Comparison of ENCODE assay signal across 19 cellular contexts in genomic region chr4:94605241-94605640, GRCh38.
"Had no signal": no experiment of that assay in that cellular context is flagged by ENCODE, and none has a peak within 500 bp of the region (broad histone marks: within the 10 kb centered on the region; RNA-seq: fewer than 3 reads in every experiment).

No MANE protein-coding gene starts in this region.

- H3K27ac Mint-ChIP-seq: activated CD8-positive, alpha-beta T cell treated with anti-CD3 and anti-CD28 coated beads for 36 hours; activated T-cell treated with anti-CD3 and anti-CD28 coated beads, Interleukin-2, amount 50 U/mL, for 72 hours; memory B cell; stimulated activated memory B cell treated with anti-CD40 and anti-IgM and Interleukin-4, amounts not matched to agents 10 μg/mL and 1 μg/mL and 100 μg/mL, for 72 hours; type B pancreatic cell had no signal

- H3K4me3 Mint-ChIP-seq: activated CD8-positive, alpha-beta T cell treated with anti-CD3 and anti-CD28 coated beads for 36 hours; activated T-cell treated with anti-CD3 and anti-CD28 coated beads, Interleukin-2, amount 50 U/mL, for 72 hours; memory B cell; stimulated activated memory B cell treated with anti-CD40 and anti-IgM and Interleukin-4, amounts not matched to agents 10 μg/mL and 1 μg/mL and 100 μg/mL, for 72 hours; type B pancreatic cell had no signal

- H3K9me3 Mint-ChIP-seq: activated CD8-positive, alpha-beta T cell treated with anti-CD3 and anti-CD28 coated beads for 36 hours; activated T-cell treated with anti-CD3 and anti-CD28 coated beads, Interleukin-2, amount 50 U/mL, for 72 hours; memory B cell; stimulated activated memory B cell treated with anti-CD40 and anti-IgM and Interleukin-4, amounts not matched to agents 10 μg/mL and 1 μg/mL and 100 μg/mL, for 72 hours; type B pancreatic cell had no signal

- H3K27me3 ChIP-seq: gastrocnemius medialis, heart left ventricle, ovary, spleen, testis had no signal

- H3K4me1 ChIP-seq: testis had no signal

- H3K36me3 ChIP-seq: gastrocnemius medialis, ovary, spleen had no signal

- H3K27me3 Mint-ChIP-seq: activated CD8-positive, alpha-beta T cell treated with anti-CD3 and anti-CD28 coated beads for 36 hours; memory B cell; stimulated activated memory B cell treated with anti-CD40 and anti-IgM and Interleukin-4, amounts not matched to agents 10 μg/mL and 1 μg/mL and 100 μg/mL, for 72 hours; type B pancreatic cell had no signal

- H3K36me3 Mint-ChIP-seq: memory B cell; stimulated activated memory B cell treated with anti-CD40 and anti-IgM and Interleukin-4, amounts not matched to agents 10 μg/mL and 1 μg/mL and 100 μg/mL, for 72 hours; type B pancreatic cell had no signal

- H3K9me3 ChIP-seq: gastrocnemius medialis, heart left ventricle, ovary, spleen, testis had no signal

- H3K4me3 ChIP-seq: gastrocnemius medialis, heart left ventricle, ovary, spleen, testis had no signal

- H3K4me1 Mint-ChIP-seq: memory B cell; stimulated activated memory B cell treated with anti-CD40 and anti-IgM and Interleukin-4, amounts not matched to agents 10 μg/mL and 1 μg/mL and 100 μg/mL, for 72 hours had no signal

- DNase-seq: activated CD4-positive, alpha-beta T cell treated with anti-CD3 and anti-CD28 coated beads for 48 hours; activated CD4-positive, CD25-positive, alpha-beta regulatory T cell; activated CD8-positive, alpha-beta memory T cell treated with anti-CD3 and anti-CD28 coated beads, Interleukin-2, amount 50 U/mL, for 4 hours; activated CD8-positive, alpha-beta T cell treated with anti-CD3 and anti-CD28 coated beads for 36 hours; activated effector memory CD4-positive, alpha-beta T cell treated with anti-CD3 and anti-CD28 coated beads, Interleukin-2, amount 50 U/mL, for 16 hours; activated naive CD4-positive, alpha-beta T cell treated with anti-CD3 and anti-CD28 coated beads, Interleukin-2, amount 50 U/mL, for 16 hours; activated T-cell treated with anti-CD3 and anti-CD28 coated beads, Interleukin-2, amount 50 U/mL, for 72 hours; aorta; gastrocnemius medialis; heart left ventricle; ovary; spleen; stimulated activated CD4-positive, alpha-beta T cell treated with anti-CD3 and anti-CD28 coated beads, Interleukin-4, amount 100 ng/mL, for 4 hours; T1000; testis had no signal

- ATAC-seq: activated CD8-positive, alpha-beta T cell treated with anti-CD3 and anti-CD28 coated beads for 36 hours; activated T-cell treated with anti-CD3 and anti-CD28 coated beads, Interleukin-2, amount 50 U/mL, for 72 hours; SK-N-SH treated with all-trans-retinoic acid at 6 μM for 48 hours; stimulated activated memory B cell treated with anti-CD40 and anti-IgM and Interleukin-4, amounts not matched to agents 10 μg/mL and 1 μg/mL and 100 μg/mL, for 72 hours had no signal

- H3K27ac ChIP-seq: gastrocnemius medialis, ovary, spleen, testis had no signal
